In genomic region chr2:114745700-114746099, GRCh38 we compare ENCODE assay signal across 1 cellular context.
TF ChIP-seq lines count a peak whose summit lies in the region.

No MANE protein-coding gene starts in this region.

TF ChIP-seq in A549, 52 proteins besides CTCF, POLR2A, EP300 and RAD21 (continued from another document):
- no peak for TF ChIP-seq RARB (CRISPR knock-in tag; IDR thresholded peaks at IDR 0.05)
- no peak for TF ChIP-seq KDM1A (IDR thresholded peaks at IDR 0.05; ENCODE audit: low read depth)
- TF ChIP-seq MAFK (IDR thresholded peaks at IDR 0.05; ENCODE audit: partially characterized antibody) = peak; percentile 74
- TF ChIP-seq USF2 (IDR thresholded peaks at IDR 0.05) = no peak
- no peak for TF ChIP-seq HOXA7 (CRISPR knock-in tag; IDR thresholded peaks at IDR 0.05)
